Comparison of ENCODE assay signal across 2 cellular contexts in genomic region chr1:110224240-110224995, GRCh38.
A peak's percentile ranks its signal among the peaks of the same experiment; 100 is the strongest.
TF ChIP-seq lines count a peak whose summit lies in the region.

No MANE protein-coding gene starts in this region.

TF ChIP-seq in GM23338, 12 proteins besides CTCF, POLR2A, EP300 and RAD21:
- no peak for TF ChIP-seq STAT1 (IDR thresholded peaks at IDR 0.05; ENCODE audit: unreplicated experiment)
- TF ChIP-seq REST (IDR thresholded peaks at IDR 0.05; ENCODE audit: unreplicated experiment), result no peak
- TF ChIP-seq ZNF331 (CRISPR knock-in tag; IDR thresholded peaks at IDR 0.05; ENCODE audit: low read depth), result no peak
- no peak for TF ChIP-seq NANOG (IDR thresholded peaks at IDR 0.05; ENCODE audit: borderline replicate concordance)
- no peak for TF ChIP-seq ZNF462 (CRISPR knock-in tag; IDR thresholded peaks at IDR 0.05)
- no peak for TF ChIP-seq ETS1 (IDR thresholded peaks at IDR 0.05)
- TF ChIP-seq EZH2phosphoT487 (IDR thresholded peaks at IDR 0.05; ENCODE audit: unreplicated experiment), result no peak
- TF ChIP-seq ZNF114 (CRISPR knock-in tag; IDR thresholded peaks at IDR 0.05), result no peak
- TF ChIP-seq POLR2AphosphoS5 (IDR thresholded peaks at IDR 0.05; ENCODE audit: low read depth), result no peak
- TF ChIP-seq CREB1 (CRISPR knock-in tag; IDR thresholded peaks at IDR 0.05; ENCODE audit: low read depth), result no peak
- no peak for TF ChIP-seq EZH2 (IDR thresholded peaks at IDR 0.05; ENCODE audit: low read depth, unreplicated experiment)
- TF ChIP-seq JUNB (IDR thresholded peaks at IDR 0.05; ENCODE audit: unreplicated experiment), result no peak

TF ChIP-seq in H1, 55 proteins besides CTCF, POLR2A, EP300 and RAD21:
- TF ChIP-seq NRF1 (IDR thresholded peaks at IDR 0.05; ENCODE audit: low read depth, low read length), result no peak
- no peak for TF ChIP-seq ASH2L (IDR thresholded peaks at IDR 0.05; ENCODE audit: low read length)
- TF ChIP-seq BACH1 (IDR thresholded peaks at IDR 0.05; ENCODE audit: low read length), result no peak
- TF ChIP-seq SRF (IDR thresholded peaks at IDR 0.05; ENCODE audit: low read depth, low read length), result no peak
- TF ChIP-seq CHD1 (IDR thresholded peaks at IDR 0.05; ENCODE audit: low read depth, low read length), result no peak
- TF ChIP-seq TEAD4 (IDR thresholded peaks at IDR 0.05; ENCODE audit: low read depth, low read length), result 0 out of 2 replicates have a peak, but pooled peaks have one; percentile 20
